In genomic region chr15:25783607-25784131, GRCh38 we compare ENCODE assay signal across 10 cellular contexts.
DNase-seq lines count a peak whose midpoint lies in the region; ATAC-seq, FAIRE-seq and TF ChIP-seq lines count a peak whose summit lies in the region.
"Had no signal": no experiment of that assay in that cellular context is flagged by ENCODE, and none has a peak within 500 bp of the region (broad histone marks: within the 10 kb centered on the region; RNA-seq: fewer than 3 reads in every experiment).

No MANE protein-coding gene starts in this region.

- H4K8ac ChIP-seq in mesenchymal stem cell (ENCODE audit: low read length) = no peak overlapping the region

- DNase-seq in LNCaP clone FGC (ENCODE audit: low read depth) (no peak), mesenchymal stem cell (no peak), MM.1S (no peak), GM19239 (ENCODE audit: insufficient read length, low spot score) (no peak), frontal cortex (ENCODE audit: low spot score in 2 of 2) (no peak)
- peak; percentile 64 for DNase-seq in activated naive CD4-positive, alpha-beta T cell treated with anti-CD3 and anti-CD28 coated beads, Interleukin-2, amount 10 ng/mL, durations not matched to agents 7 days and 5 days

- no peak overlapping the region for H3K18ac ChIP-seq in mesenchymal stem cell (ENCODE audit: low read depth in 1 of 2, low read length in 2 of 2)

- no peak overlapping the region for H3K23ac ChIP-seq in mesenchymal stem cell (ENCODE audit: low read length in 2 of 2)

- H3K4me2 ChIP-seq in BLaER1 (peak overlapping the region; percentile 80), mesenchymal stem cell (ENCODE audit: low read length, poor library complexity, severe bottlenecking) (no peak overlapping the region), MM.1S (ENCODE audit: low read depth, low read length) (no peak overlapping the region)

- H2BK120ac ChIP-seq in mesenchymal stem cell (ENCODE audit: low read depth, low read length) = no peak overlapping the region

- WGBS in mesenchymal stem cell = 48% methylated on average over 12 of the region's 12 CpGs

- FAIRE-seq in GM19239 (lab: Jason Lieb, UNC) (no peak), frontal cortex (lab: Jason Lieb, UNC) (no peak)
- FAIRE-seq: endometrium had no signal

- H3K27ac ChIP-seq in BLaER1 (peak overlapping the region; percentile 56), mesenchymal stem cell (ENCODE audit: low read length, poor library complexity, severe bottlenecking) (no peak overlapping the region), MM.1S (ENCODE audit: low read length) (no peak overlapping the region)
- H3K27ac ChIP-seq: suprapubic skin had no signal

- H4K91ac ChIP-seq in mesenchymal stem cell (ENCODE audit: low read length) = no peak overlapping the region

- H3K27me3 ChIP-seq in BLaER1 = no peaks in the 10 kb centered on the region
- H3K27me3 ChIP-seq in mesenchymal stem cell (ENCODE audit: control insufficient read depth in 1 of 2, insufficient read depth in 1 of 2, low read length in 2 of 2) = no peaks in the 10 kb centered on the region
- no peaks in the 10 kb centered on the region for H3K27me3 ChIP-seq in MM.1S (replicated peaks; ENCODE audit: insufficient read depth, low read length)
- H3K27me3 ChIP-seq: suprapubic skin had no signal

- H3K79me1 ChIP-seq in mesenchymal stem cell (replicated peaks; ENCODE audit: low read length, poor library complexity, severe bottlenecking) = peaks cover 21% of the 10 kb centered on the region

- no peak overlapping the region for H2BK5ac ChIP-seq in mesenchymal stem cell (ENCODE audit: low read depth, low read length, poor library complexity, severe bottlenecking)

- peaks cover 28% of the 10 kb centered on the region for H3K4me1 Mint-ChIP-seq in activated naive CD4-positive, alpha-beta T cell treated with anti-CD3 and anti-CD28 coated beads, Interleukin-2, amount 10 ng/mL, durations not matched to agents 7 days and 5 days

- no peak for ATAC-seq in GM19324 (IDR thresholded peaks at IDR 0.05; ENCODE audit: low FRiP score, unreplicated experiment)

- no peak overlapping the region for H3K14ac ChIP-seq in mesenchymal stem cell (ENCODE audit: low read length in 2 of 2)

- no peak overlapping the region for H2AFZ ChIP-seq in mesenchymal stem cell (ENCODE audit: low read depth, low read length)
- H2AFZ ChIP-seq in MM.1S (ENCODE audit: low read length) = no peak overlapping the region

- H2AK5ac ChIP-seq in mesenchymal stem cell (ENCODE audit: low read length, severe bottlenecking) = peak overlapping the region; percentile 7

- TF ChIP-seq CTCF in LNCaP clone FGC (IDR thresholded peaks at IDR 0.05; ENCODE audit: control insufficient read depth, extremely low read depth, insufficient read depth) = peak; percentile 27
- TF ChIP-seq CTCF in MM.1S (IDR thresholded peaks at IDR 0.05; ENCODE audit: low read length) = no peak

- no peaks in the 10 kb centered on the region for H4K20me1 ChIP-seq in BLaER1
- no peaks in the 10 kb centered on the region for H4K20me1 ChIP-seq in MM.1S (ENCODE audit: insufficient read depth, low read length)

- H3K4me3 ChIP-seq in BLaER1 (no peak overlapping the region), LNCaP clone FGC (ENCODE audit: low read depth, low read length) (no peak overlapping the region), mesenchymal stem cell (ENCODE audit: insufficient read depth in 1 of 2, low read depth in 1 of 2, low read length in 2 of 2) (no peak overlapping the region), MM.1S (ENCODE audit: low read length) (no peak overlapping the region)
- H3K4me3 ChIP-seq: suprapubic skin had no signal

- H3K4me3 Mint-ChIP-seq in activated naive CD4-positive, alpha-beta T cell treated with anti-CD3 and anti-CD28 coated beads, Interleukin-2, amount 10 ng/mL, durations not matched to agents 7 days and 5 days = no peak overlapping the region

- no peaks in the 10 kb centered on the region for H3K9me3 Mint-ChIP-seq in activated naive CD4-positive, alpha-beta T cell treated with anti-CD3 and anti-CD28 coated beads, Interleukin-2, amount 10 ng/mL, durations not matched to agents 7 days and 5 days

- H3K9ac ChIP-seq in BLaER1 (no peak overlapping the region), mesenchymal stem cell (ENCODE audit: low read length) (no peak overlapping the region), MM.1S (ENCODE audit: low read length) (no peak overlapping the region)

- CTCF ChIA-PET in activated naive CD4-positive, alpha-beta T cell treated with anti-CD3 and anti-CD28 coated beads, Interleukin-2, amount 10 ng/mL, durations not matched to agents 7 days and 5 days (lab: Charles Lee) = interaction anchor here (0.8 to 2.3 kb wide), 17 partner anchors 9 to 151 kb away, joined by 3 to 10 read pairs (median 5); no protein-coding TSS in a partner anchor

- H3K4me1 ChIP-seq in BLaER1 (peaks cover 71% of the 10 kb centered on the region), mesenchymal stem cell (ENCODE audit: control insufficient read depth, insufficient read depth, low read depth, low read length) (peaks cover 30% of the 10 kb centered on the region), MM.1S (ENCODE audit: low read length) (no peaks in the 10 kb centered on the region)

- no peaks in the 10 kb centered on the region for H3K9me3 ChIP-seq in BLaER1
- H3K9me3 ChIP-seq in mesenchymal stem cell (ENCODE audit: control insufficient read depth, low read length) = no peaks in the 10 kb centered on the region
- H3K9me3 ChIP-seq in MM.1S (replicated peaks; ENCODE audit: insufficient read depth, low read length) = no peaks in the 10 kb centered on the region
- H3K9me3 ChIP-seq: suprapubic skin had no signal

- no peaks in the 10 kb centered on the region for H3K79me2 ChIP-seq in MM.1S (ENCODE audit: low read length)

- no peak overlapping the region for H3K4ac ChIP-seq in mesenchymal stem cell (ENCODE audit: low read depth in 1 of 2, low read length in 2 of 2)

- no peak overlapping the region for H2BK15ac ChIP-seq in mesenchymal stem cell (ENCODE audit: low read depth, poor library complexity, severe bottlenecking)

- H3K9me2 ChIP-seq in MM.1S (replicated peaks; ENCODE audit: insufficient read depth, low read length) = no peaks in the 10 kb centered on the region

- H3F3A ChIP-seq in MM.1S (ENCODE audit: insufficient read depth, low read length) = no peaks in the 10 kb centered on the region

- H3K27ac Mint-ChIP-seq in activated naive CD4-positive, alpha-beta T cell treated with anti-CD3 and anti-CD28 coated beads, Interleukin-2, amount 10 ng/mL, durations not matched to agents 7 days and 5 days = no peak overlapping the region

- H3K27me3 Mint-ChIP-seq in activated naive CD4-positive, alpha-beta T cell treated with anti-CD3 and anti-CD28 coated beads, Interleukin-2, amount 10 ng/mL, durations not matched to agents 7 days and 5 days = no peaks in the 10 kb centered on the region

- H3K36me3 ChIP-seq in BLaER1 (peaks cover 16% of the 10 kb centered on the region), mesenchymal stem cell (ENCODE audit: control insufficient read depth in 1 of 2, insufficient read depth in 2 of 2, low read depth in 1 of 2, low read length in 2 of 2) (peaks cover 0 to 19% of the 10 kb centered on the region in 2 experiments), MM.1S (replicated peaks; ENCODE audit: insufficient read depth, low read length) (no peaks in the 10 kb centered on the region)
- H3K36me3 ChIP-seq: suprapubic skin had no signal

- peaks cover 11% of the 10 kb centered on the region for H3K36me3 Mint-ChIP-seq in activated naive CD4-positive, alpha-beta T cell treated with anti-CD3 and anti-CD28 coated beads, Interleukin-2, amount 10 ng/mL, durations not matched to agents 7 days and 5 days

- no peak overlapping the region for H2BK12ac ChIP-seq in mesenchymal stem cell (ENCODE audit: low read length in 2 of 2)
